1 cellular context compared by ENCODE assay signal in the genomic region with DNA sequence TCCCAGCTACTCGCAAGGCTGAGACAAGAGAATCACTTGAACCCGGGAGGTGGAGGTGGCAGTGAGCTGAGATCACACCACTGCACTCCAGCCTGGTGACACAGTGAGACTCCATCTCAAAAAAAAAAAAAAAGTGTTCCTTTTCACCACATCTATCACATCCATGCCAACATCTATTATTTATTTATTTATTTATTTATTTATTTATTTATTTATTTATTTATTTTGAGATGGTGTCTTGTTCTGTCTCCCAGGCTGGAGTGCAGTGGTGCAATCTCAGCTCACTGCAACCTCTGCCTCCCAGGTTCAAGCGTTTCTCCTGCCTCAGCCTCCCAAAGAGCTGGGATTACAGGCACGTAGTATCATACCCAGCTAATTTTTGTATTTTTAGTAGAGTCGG. TPM values are rescaled to one million over a fixed set of nuclear protein-coding genes. Genes with fewer than 3 reads are reported as not detected.
"Had no signal": no experiment of that assay in that cellular context is flagged by ENCODE, and none has a peak within 500 bp of the region (broad histone marks: within the 10 kb centered on the region; RNA-seq: fewer than 3 reads in every experiment).

No MANE protein-coding gene starts in this region.

RNA-seq across cellular contexts. Expression of gene UGT3A1, which starts 28.4 kb away (rescaled TPM):
- polyA plus RNA-seq: stomach had no signal
